31 cellular contexts compared by ENCODE assay signal in the genomic region with DNA sequence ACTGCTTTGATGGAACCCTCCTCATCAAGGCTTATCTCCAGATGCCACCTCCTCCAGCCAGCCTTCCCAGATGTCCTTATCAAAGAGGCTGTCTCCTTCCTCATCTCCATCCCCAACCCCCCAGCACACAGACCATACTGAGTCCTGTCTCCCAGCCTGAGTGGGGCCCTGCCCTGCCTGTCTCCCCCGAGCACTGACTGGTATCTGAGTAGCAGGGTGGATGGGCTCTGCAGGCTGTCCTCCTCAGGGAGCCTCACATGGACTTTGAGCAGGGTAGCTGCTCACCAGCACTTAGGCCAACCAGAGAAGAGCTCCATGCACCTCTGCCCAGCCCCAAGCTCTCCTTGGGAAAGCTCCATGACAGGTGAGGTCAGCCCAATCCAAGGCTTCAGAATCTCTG. TPM values are rescaled to one million over a fixed set of nuclear protein-coding genes. Genes with fewer than 3 reads are reported as not detected.
DNase-seq lines count a peak whose midpoint lies in the region; ATAC-seq, FAIRE-seq and TF ChIP-seq lines count a peak whose summit lies in the region.
"Had no signal": no experiment of that assay in that cellular context is flagged by ENCODE, and none has a peak within 500 bp of the region (broad histone marks: within the 10 kb centered on the region; RNA-seq: fewer than 3 reads in every experiment).

No MANE protein-coding gene starts in this region.

- no peak overlapping the region for H3K4me3 Mint-ChIP-seq in Caco-2 (ENCODE audit: unreplicated experiment)
- no peak overlapping the region for H3K4me3 Mint-ChIP-seq in activated T-cell treated with anti-CD3 and anti-CD28 coated beads, Interleukin-2, amount 50 U/mL, for 24 hours
- H3K4me3 Mint-ChIP-seq: activated B cell treated with CpG ODN at 0.5 μM for 24 hours; activated CD8-positive, alpha-beta memory T cell treated with anti-CD3 and anti-CD28 coated beads, Interleukin-2, amount 10 ng/mL, durations not matched to agents 7 days and 5 days; activated naive CD4-positive, alpha-beta T cell treated with anti-CD3 and anti-CD28 coated beads, Interleukin-2, amount 10 ng/mL, durations not matched to agents 7 days and 5 days; activated T-helper 1 cell treated with anti-CD3 and anti-CD28 coated beads, Interleukin-12 subunit alpha, Interleukin-12 subunit beta, Interleukin-2, Interleukin-4 antibody, amounts not matched to agents 30 ng/mL and 10 ng/mL and 1 ng/mL, durations not matched to agents 14 hours and 24 hours and 36 hours; naive thymus-derived CD8-positive, alpha-beta T cell had no signal

- POLR2A ChIA-PET in K562 (lab: Yijun Ruan, JAX) = interaction anchor here (0.6 kb wide), 2 partner anchors 62 to 96 kb away, joined by 3 read pairs; no protein-coding TSS in a partner anchor
- POLR2A ChIA-PET in Caco-2 (lab: Charles Lee) = no interaction called here

- TF ChIP-seq POLR2A in K562 (conservative IDR thresholded peaks at IDR 0.05) (no peak), stomach (IDR thresholded peaks at IDR 0.05) (no peak)

- 8% methylated on average over 1 of the region's 1 CpG for WGBS in K562 (ENCODE audit: insufficient coverage, low coverage, missing lambda C conversion rate)
- WGBS in mesenchymal stem cell = 95% methylated on average over 1 of the region's 1 CpG
- 75 to 100% (median 90%) methylated on average over 1 of the region's 1 CpG; no CpG with 5 or more reads in 1 of the 5 donors for WGBS in stomach, 5 donors

- no peak overlapping the region for H3K27ac ChIP-seq in K562 (ENCODE audit: extremely low read depth, low read depth, low read length)
- H3K27ac ChIP-seq in mesenchymal stem cell (ENCODE audit: low read length, poor library complexity, severe bottlenecking) = no peak overlapping the region
- peak overlapping the region in 3 of 5 donors; percentile 5 to 75 (median 73) for H3K27ac ChIP-seq in stomach
- H3K27ac ChIP-seq: C4-2B, colonic mucosa, esophagus squamous epithelium, SJCRH30 had no signal

- no peak for TF ChIP-seq CTCF in K562 (IDR thresholded peaks at IDR 0.05 in 2 of 3, conservative IDR thresholded peaks at IDR 0.05 in 1 of 3; ENCODE audit: insufficient read depth in 2 of 3, low read depth in 1 of 3, low read length in 3 of 3)
- no peak for TF ChIP-seq CTCF in stomach (IDR thresholded peaks at IDR 0.05)
- TF ChIP-seq CTCF in Caco-2 (IDR thresholded peaks at IDR 0.05; ENCODE audit: insufficient read depth in 1 of 2, low read depth in 1 of 2, low read length in 1 of 2, severe bottlenecking in 1 of 2, unreplicated experiment in 1 of 2) = no peak

- no peak for ATAC-seq in K562
- ATAC-seq: activated CD8-positive, alpha-beta memory T cell treated with anti-CD3 and anti-CD28 coated beads, Interleukin-2, amount 10 ng/mL, durations not matched to agents 7 days and 5 days; left cardiac atrium; naive thymus-derived CD8-positive, alpha-beta T cell had no signal

- H3K9me3 ChIP-seq in K562 (replicated peaks; ENCODE audit: control insufficient read depth, insufficient read depth, low read depth, low read length) = no peaks in the 10 kb centered on the region
- H3K9me3 ChIP-seq in mesenchymal stem cell (ENCODE audit: control insufficient read depth, low read length) = no peaks in the 10 kb centered on the region
- H3K9me3 ChIP-seq in stomach = no peaks in the 10 kb centered on the region
- H3K9me3 ChIP-seq in Caco-2 = no peaks in the 10 kb centered on the region
- H3K9me3 ChIP-seq: colonic mucosa, esophagus squamous epithelium, SJCRH30 had no signal

- H4K91ac ChIP-seq in mesenchymal stem cell (ENCODE audit: low read length) = peak overlapping the region; percentile 5

- H2AFZ ChIP-seq in K562 (ENCODE audit: low read depth, low read length) (no peak overlapping the region), mesenchymal stem cell (ENCODE audit: low read depth, low read length) (peak overlapping the region; percentile 24)

- H3K23ac ChIP-seq in mesenchymal stem cell (ENCODE audit: low read length in 2 of 2) = no peak overlapping the region

- H3K79me2 ChIP-seq in K562 (ENCODE audit: control insufficient read depth, insufficient read depth, low read length) = no peaks in the 10 kb centered on the region

- H3K9ac ChIP-seq in K562 (ENCODE audit: insufficient read depth in 1 of 2, low read depth in 2 of 2, low read length in 2 of 2) (no peak overlapping the region), mesenchymal stem cell (ENCODE audit: low read length) (no peak overlapping the region)

- no peaks in the 10 kb centered on the region for H3K27me3 Mint-ChIP-seq in Caco-2 (ENCODE audit: insufficient read depth, unreplicated experiment)
- peaks cover 9% of the 10 kb centered on the region for H3K27me3 Mint-ChIP-seq in activated T-cell treated with anti-CD3 and anti-CD28 coated beads, Interleukin-2, amount 50 U/mL, for 24 hours

- H3K36me3 Mint-ChIP-seq in Caco-2 (ENCODE audit: insufficient read depth, unreplicated experiment) = no peaks in the 10 kb centered on the region
- no peaks in the 10 kb centered on the region for H3K36me3 Mint-ChIP-seq in activated T-cell treated with anti-CD3 and anti-CD28 coated beads, Interleukin-2, amount 50 U/mL, for 24 hours (ENCODE audit: low read depth)
- H3K36me3 Mint-ChIP-seq: activated CD8-positive, alpha-beta memory T cell treated with anti-CD3 and anti-CD28 coated beads, Interleukin-2, amount 10 ng/mL, durations not matched to agents 7 days and 5 days; activated naive CD4-positive, alpha-beta T cell treated with anti-CD3 and anti-CD28 coated beads, Interleukin-2, amount 10 ng/mL, durations not matched to agents 7 days and 5 days; naive thymus-derived CD8-positive, alpha-beta T cell had no signal

- H2BK12ac ChIP-seq in mesenchymal stem cell (ENCODE audit: low read length in 2 of 2) = peak overlapping the region; percentile 11 to 92

- no peaks in the 10 kb centered on the region for H3K79me1 ChIP-seq in mesenchymal stem cell (replicated peaks; ENCODE audit: low read length, poor library complexity, severe bottlenecking)

- DNase-seq in HTR-8/SVneo (ENCODE audit: insufficient read length, low spot score) (no peak), K562 (ENCODE audit: extremely low read depth in 1 of 4, low spot score in 3 of 4) (peak in 1 of 4 experiments; percentile 3), mesenchymal stem cell (no peak), stomach (no peak), SHP77 (lab: John Stamatoyannopoulos, UW) (no peak), Caco-2 (no peak), HCEC 1CT (no peak)
- no peak for DNase-seq in activated T-cell treated with anti-CD3 and anti-CD28 coated beads, Interleukin-2, amount 50 U/mL, for 24 hours
- DNase-seq: activated B cell treated with CpG ODN at 0.5 μM for 24 hours; activated CD4-positive, alpha-beta T cell treated with anti-CD3 and anti-CD28 coated beads, Interleukin-2, amount 50 U/mL, for 1 hour; activated CD8-positive, alpha-beta memory T cell treated with anti-CD3 and anti-CD28 coated beads, Interleukin-2, amount 10 ng/mL, durations not matched to agents 7 days and 5 days; activated naive CD4-positive, alpha-beta T cell treated with anti-CD3 and anti-CD28 coated beads, Interleukin-2, amount 10 ng/mL, durations not matched to agents 7 days and 5 days; colonic mucosa; DMS79 treated with DMSO at 0.1 percent for 48 hours; esophagus squamous epithelium; left cardiac atrium; naive thymus-derived CD8-positive, alpha-beta T cell; NCI-H1092; NCI-H1694 treated with DMSO at 0.1 percent for 48 hours; NCI-H2171 treated with DMSO at 0.1 percent for 48 hours; NCI-H524; SJCRH30; stimulated activated CD4-positive, alpha-beta T cell treated with anti-CD3 and anti-CD28 coated beads, Interleukin-1b, Interleukin-23, amount 100 ng/mL, for 48 hours; stimulated activated CD8-positive, alpha-beta memory T cell treated with anti-CD3 and anti-CD28 coated beads, Interleukin-4, amount 100 ng/mL, for 48 hours; substantia nigra; T-helper 1 cell had no signal

- no peaks in the 10 kb centered on the region for H3K9me1 ChIP-seq in K562 (ENCODE audit: control insufficient read depth, insufficient read depth, low read length)

- peaks cover 4 to 38% of the 10 kb centered on the region in 2 experiments; a peak in 3 of 5 replicates for H3K27me3 ChIP-seq in K562 (ENCODE audit: control insufficient read depth in 2 of 2, insufficient read depth in 2 of 2, low read length in 2 of 2)
- no peaks in the 10 kb centered on the region for H3K27me3 ChIP-seq in mesenchymal stem cell (ENCODE audit: control insufficient read depth in 1 of 2, insufficient read depth in 1 of 2, low read length in 2 of 2)
- H3K27me3 ChIP-seq in stomach = no peaks in the 10 kb centered on the region
- no peaks in the 10 kb centered on the region for H3K27me3 ChIP-seq in Caco-2 (replicated peaks; ENCODE audit: control insufficient read depth, insufficient read depth, low read length)
- H3K27me3 ChIP-seq: colonic mucosa, esophagus squamous epithelium, SJCRH30 had no signal

- H3K4me1 ChIP-seq in K562 (replicated peaks in 1 of 2; ENCODE audit: control insufficient read depth in 2 of 2, insufficient read depth in 2 of 2, low read length in 2 of 2) = no peaks in the 10 kb centered on the region
- peaks cover 40% of the 10 kb centered on the region for H3K4me1 ChIP-seq in mesenchymal stem cell (ENCODE audit: control insufficient read depth, insufficient read depth, low read depth, low read length)
- peaks cover 35 to 59% (median 47%) of the 10 kb centered on the region in 4 donors for H3K4me1 ChIP-seq in stomach
- peaks cover 6% of the 10 kb centered on the region; the same call in 1 of the 2 replicates for H3K4me1 ChIP-seq in Caco-2
- H3K4me1 ChIP-seq: colonic mucosa, SJCRH30 had no signal

- no peak overlapping the region for H4K8ac ChIP-seq in mesenchymal stem cell (ENCODE audit: low read length)

- FAIRE-seq in HTR-8/SVneo (lab: Jason Lieb, UNC) (peak; percentile 49), K562 (lab: Jason Lieb, UNC) (no peak)
- FAIRE-seq: frontal cortex had no signal

- H3K4me1 Mint-ChIP-seq in Caco-2 (ENCODE audit: low read depth, unreplicated experiment) = peaks cover 15% of the 10 kb centered on the region
- H3K4me1 Mint-ChIP-seq in activated T-cell treated with anti-CD3 and anti-CD28 coated beads, Interleukin-2, amount 50 U/mL, for 24 hours (ENCODE audit: low read depth) = no peaks in the 10 kb centered on the region
- H3K4me1 Mint-ChIP-seq: activated B cell treated with CpG ODN at 0.5 μM for 24 hours; activated CD8-positive, alpha-beta memory T cell treated with anti-CD3 and anti-CD28 coated beads, Interleukin-2, amount 10 ng/mL, durations not matched to agents 7 days and 5 days; activated naive CD4-positive, alpha-beta T cell treated with anti-CD3 and anti-CD28 coated beads, Interleukin-2, amount 10 ng/mL, durations not matched to agents 7 days and 5 days; naive thymus-derived CD8-positive, alpha-beta T cell had no signal

- H3K4ac ChIP-seq in mesenchymal stem cell (ENCODE audit: low read depth in 1 of 2, low read length in 2 of 2) = peak overlapping the region; percentile 52 to 74

- H4K20me1 ChIP-seq in K562 (replicated peaks; ENCODE audit: control insufficient read depth, insufficient read depth, low read length) = no peaks in the 10 kb centered on the region; the same call in 1 of the 2 replicates

- H3K4me3 ChIP-seq in K562 (no peak overlapping the region), mesenchymal stem cell (ENCODE audit: insufficient read depth in 1 of 2, low read depth in 1 of 2, low read length in 2 of 2) (no peak overlapping the region), stomach (no peak overlapping the region), Caco-2 (ENCODE audit: low read depth, low read length) (no peak overlapping the region)
- H3K4me3 ChIP-seq: colonic mucosa, esophagus squamous epithelium, SJCRH30, smooth muscle cell had no signal

- H3K14ac ChIP-seq in mesenchymal stem cell (ENCODE audit: low read length in 2 of 2) = peak overlapping the region in 1 of 2 experiments; percentile 30

- no peak overlapping the region for H2BK5ac ChIP-seq in mesenchymal stem cell (ENCODE audit: low read depth, low read length, poor library complexity, severe bottlenecking)

- in situ Hi-C loops in K562 (cut with MboI) = no loop called here

- BruUV-seq in K562 (replicated peaks; lab: Mats Ljungman, UMichigan) (no TSS peak), Caco-2 (replicated peaks; lab: Mats Ljungman, UMichigan) (no TSS peak)

- H3K36me3 ChIP-seq in K562 (ENCODE audit: control insufficient read depth, insufficient read depth, low read length) = no peaks in the 10 kb centered on the region
- no peaks in the 10 kb centered on the region for H3K36me3 ChIP-seq in mesenchymal stem cell (ENCODE audit: control insufficient read depth in 1 of 2, insufficient read depth in 2 of 2, low read depth in 1 of 2, low read length in 2 of 2)
- H3K36me3 ChIP-seq in stomach = no peaks in the 10 kb centered on the region
- no peaks in the 10 kb centered on the region for H3K36me3 ChIP-seq in Caco-2 (ENCODE audit: control insufficient read depth, insufficient read depth, low read length)
- H3K36me3 ChIP-seq: colonic mucosa, esophagus squamous epithelium, SJCRH30 had no signal

- no peaks in the 10 kb centered on the region for H3K9me3 Mint-ChIP-seq in Caco-2 (ENCODE audit: unreplicated experiment)
- H3K9me3 Mint-ChIP-seq in activated T-cell treated with anti-CD3 and anti-CD28 coated beads, Interleukin-2, amount 50 U/mL, for 24 hours = no peaks in the 10 kb centered on the region
- H3K9me3 Mint-ChIP-seq: activated B cell treated with CpG ODN at 0.5 μM for 24 hours; activated naive CD4-positive, alpha-beta T cell treated with anti-CD3 and anti-CD28 coated beads, Interleukin-2, amount 10 ng/mL, durations not matched to agents 7 days and 5 days; activated T-helper 1 cell treated with anti-CD3 and anti-CD28 coated beads, Interleukin-12 subunit alpha, Interleukin-12 subunit beta, Interleukin-2, Interleukin-4 antibody, amounts not matched to agents 30 ng/mL and 10 ng/mL and 1 ng/mL, durations not matched to agents 14 hours and 24 hours and 36 hours; naive thymus-derived CD8-positive, alpha-beta T cell had no signal

- intact Hi-C loops in K562 (cut with micrococcal nuclease) (no loop called here), stomach (cut with DNase I; ENCODE audit: low total_unique reads) (no loop called here), Caco-2 (cut with micrococcal nuclease; ENCODE audit: unreplicated experiment) (no loop called here)

- H2AK5ac ChIP-seq in mesenchymal stem cell (ENCODE audit: low read length, severe bottlenecking) = peak overlapping the region; percentile 82

- no peak for TF ChIP-seq RAD21 in K562 (CRISPR knock-in tag; conservative IDR thresholded peaks at IDR 0.05 in 1 of 2, IDR thresholded peaks at IDR 0.05 in 1 of 2)

- H3K4me2 ChIP-seq in K562 (ENCODE audit: insufficient read depth, low read length) (no peak overlapping the region), mesenchymal stem cell (ENCODE audit: low read length, poor library complexity, severe bottlenecking) (no peak overlapping the region)
- H3K4me2 ChIP-seq: smooth muscle cell had no signal

- no peak for TF ChIP-seq EP300 in K562 (IDR thresholded peaks at IDR 0.05; ENCODE audit: low read length)
- no peak for TF ChIP-seq EP300 in stomach (IDR thresholded peaks at IDR 0.05)

- H3K27ac Mint-ChIP-seq in Caco-2 (ENCODE audit: unreplicated experiment) = no peak overlapping the region
- H3K27ac Mint-ChIP-seq in activated T-cell treated with anti-CD3 and anti-CD28 coated beads, Interleukin-2, amount 50 U/mL, for 24 hours = no peak overlapping the region
- H3K27ac Mint-ChIP-seq: activated B cell treated with CpG ODN at 0.5 μM for 24 hours; activated CD8-positive, alpha-beta memory T cell treated with anti-CD3 and anti-CD28 coated beads, Interleukin-2, amount 10 ng/mL, durations not matched to agents 7 days and 5 days; activated naive CD4-positive, alpha-beta T cell treated with anti-CD3 and anti-CD28 coated beads, Interleukin-2, amount 10 ng/mL, durations not matched to agents 7 days and 5 days; activated T-helper 1 cell treated with anti-CD3 and anti-CD28 coated beads, Interleukin-12 subunit alpha, Interleukin-12 subunit beta, Interleukin-2, Interleukin-4 antibody, amounts not matched to agents 30 ng/mL and 10 ng/mL and 1 ng/mL, durations not matched to agents 14 hours and 24 hours and 36 hours had no signal

- no peak overlapping the region for H2BK15ac ChIP-seq in mesenchymal stem cell (ENCODE audit: low read depth, poor library complexity, severe bottlenecking)

- H2BK120ac ChIP-seq in mesenchymal stem cell (ENCODE audit: low read depth, low read length) = no peak overlapping the region

- CTCF ChIA-PET in K562 (lab: Yijun Ruan, JAX; ENCODE audit: low intra/inter-chr PET ratio) (no interaction called here), Caco-2 (lab: Charles Lee) (interaction anchor here (0.7 to 1.5 kb wide), 2 partner anchors 20 to 58 kb away, joined by 3 to 6 read pairs; a partner anchor contains a TSS)

- H3K18ac ChIP-seq in mesenchymal stem cell (ENCODE audit: low read depth in 1 of 2, low read length in 2 of 2) = peak overlapping the region; percentile 40 to 96

RNA-seq across cellular contexts. Expression of a gene that starts 20.0 kb away (rescaled TPM):
- 0.19 and 1.1 TPM in 2 replicates for total RNA-seq in K562 (2011; cell fraction: chromatin; rRNA removed; ENCODE audit: low replicate concordance)
- 1.1 and 4.2 TPM in 2 replicates for total RNA-seq in K562 (2011; cell fraction: nucleolus; rRNA removed)
- total RNA-seq in K562 (2011; cell fraction: nucleoplasm; rRNA removed) = 0.51 and 1.1 TPM in 2 replicates
- 0.05 and 0.20 TPM in 2 replicates for total RNA-seq in K562 (2014; rRNA removed)
- 0.10 and 0.33 TPM in 2 replicates for total RNA-seq in K562 (2014; rRNA removed; fragmentation: Illumina TruSeq; extraction: Trizol)
- 0.11 and 0.14 TPM in 2 replicates for total RNA-seq in K562 (2015; rRNA removed; fragmentation: Illumina TruSeq; extraction: Trizol)
- 0.75 and 1.3 TPM in 2 replicates for total RNA-seq in K562 (2021)
- 0.15 and 0.16 TPM in 2 replicates for polyA plus RNA-seq in K562 (2011; rRNA removed)
- 0.13 and 0.30 TPM in 2 replicates for polyA plus RNA-seq in K562 (2011; cell fraction: cytosol; rRNA removed)
- 0.86 and 1.1 TPM in 2 replicates for polyA plus RNA-seq in K562 (2011; cell fraction: nucleus; rRNA removed)
- polyA plus RNA-seq in K562 (2012) = 0.35 and 1.4 TPM in 2 replicates
- 0.13 and 0.24 TPM in 2 replicates for polyA plus RNA-seq in K562 (2014; fragmentation: Illumina TruSeq; extraction: Trizol)
- polyA plus RNA-seq in K562 (2014; fragmentation: Nextera tagmentation; extraction: Ambion mirVana) = not detected
- polyA plus RNA-seq in K562 (2014; rRNA removed) = 0.03 TPM in 2 replicates
- polyA minus RNA-seq in K562 (2011; rRNA and poly(A)+ RNA removed) = 1.1 TPM in 1 of 2 replicates, not detected in the other
- polyA minus RNA-seq in K562 (2011; cell fraction: cytosol; rRNA and poly(A)+ RNA removed) = 0.19 and 2.6 TPM in 2 replicates
- 0.56 and 0.67 TPM in 2 replicates for polyA minus RNA-seq in K562 (2011; cell fraction: nucleus; rRNA and poly(A)+ RNA removed)
- polyA plus RNA-seq in mesenchymal stem cell (2013, experiment 1 of 2) = 136 TPM
- 138 TPM for polyA plus RNA-seq in mesenchymal stem cell (2013, experiment 2 of 2)
- total RNA-seq in stomach = 100 to 1,000 TPM in 4 of 5 donors, 10 to 100 TPM in 1; 33.6 to 698 (median 193) TPM
- 10 to 100 TPM in 2 of 3 donors, 1 to 10 TPM in 1; 6.9 to 37.5 (median 29.5) TPM for polyA plus RNA-seq in stomach
- total RNA-seq in Caco-2 (2022) = 10.4 and 14.7 TPM in 2 replicates

RNA-seq across cellular contexts. Expression of a gene that starts 40.9 kb away (rescaled TPM):
- not detected in 2 replicates for total RNA-seq in K562 (2011; cell fraction: chromatin; rRNA removed; ENCODE audit: low replicate concordance)
- total RNA-seq in K562 (2011; cell fraction: nucleolus; rRNA removed) = not detected in 2 replicates
- not detected in 2 replicates for total RNA-seq in K562 (2011; cell fraction: nucleoplasm; rRNA removed)
- total RNA-seq in K562 (2014; rRNA removed) = not detected in 2 replicates
- total RNA-seq in K562 (2014; rRNA removed; fragmentation: Illumina TruSeq; extraction: Trizol) = not detected in 2 replicates
- total RNA-seq in K562 (2015; rRNA removed; fragmentation: Illumina TruSeq; extraction: Trizol) = not detected in 2 replicates
- total RNA-seq in K562 (2021) = not detected in 2 replicates
- polyA plus RNA-seq in K562 (2011; rRNA removed) = not detected in 2 replicates
- not detected in 2 replicates for polyA plus RNA-seq in K562 (2011; cell fraction: cytosol; rRNA removed)
- polyA plus RNA-seq in K562 (2011; cell fraction: nucleus; rRNA removed) = not detected in 2 replicates
- polyA plus RNA-seq in K562 (2012) = not detected in 2 replicates
- not detected in 2 replicates for polyA plus RNA-seq in K562 (2014; fragmentation: Illumina TruSeq; extraction: Trizol)
- not detected for polyA plus RNA-seq in K562 (2014; fragmentation: Nextera tagmentation; extraction: Ambion mirVana)
- not detected in 2 replicates for polyA plus RNA-seq in K562 (2014; rRNA removed)
- polyA minus RNA-seq in K562 (2011; rRNA and poly(A)+ RNA removed) = not detected in 2 replicates
- polyA minus RNA-seq in K562 (2011; cell fraction: cytosol; rRNA and poly(A)+ RNA removed) = not detected in 2 replicates
- not detected in 2 replicates for polyA minus RNA-seq in K562 (2011; cell fraction: nucleus; rRNA and poly(A)+ RNA removed)
- polyA plus RNA-seq in mesenchymal stem cell (2013, experiment 1 of 2) = 0.01 TPM
- not detected for polyA plus RNA-seq in mesenchymal stem cell (2013, experiment 2 of 2)
- not detected for total RNA-seq in stomach
- under 1 TPM in 1 of 3 donors, not detected in 2; 0.68 TPM for polyA plus RNA-seq in stomach
- total RNA-seq in Caco-2 (2022) = 3.9 and 4.9 TPM in 2 replicates
- total RNA-seq: activated B cell treated with CpG ODN at 0.5 μM for 24 hours; activated CD8-positive, alpha-beta memory T cell treated with anti-CD3 and anti-CD28 coated beads, Interleukin-2, amount 10 ng/mL, durations not matched to agents 7 days and 5 days; activated T-helper 1 cell treated with anti-CD3 and anti-CD28 coated beads, Interleukin-12 subunit alpha, Interleukin-12 subunit beta, Interleukin-2, Interleukin-4 antibody, amounts not matched to agents 30 ng/mL and 10 ng/mL and 1 ng/mL, durations not matched to agents 14 hours and 24 hours and 36 hours; frontal cortex; SJCRH30; urinary bladder had no signal

RNA-seq across cellular contexts. Expression of a gene that starts 59.2 kb away (rescaled TPM):
- 1.4 and 4.1 TPM in 2 replicates for total RNA-seq in K562 (2011; cell fraction: chromatin; rRNA removed; ENCODE audit: low replicate concordance)
- total RNA-seq in K562 (2011; cell fraction: nucleolus; rRNA removed) = 1.1 and 3.0 TPM in 2 replicates
- 0.37 and 0.53 TPM in 2 replicates for total RNA-seq in K562 (2011; cell fraction: nucleoplasm; rRNA removed)
- total RNA-seq in K562 (2014; rRNA removed) (1.00 and 1.5 TPM in 2 replicates), K562 (2014; rRNA removed; fragmentation: Illumina TruSeq; extraction: Trizol) (0.38 and 0.87 TPM in 2 replicates), K562 (2015; rRNA removed; fragmentation: Illumina TruSeq; extraction: Trizol) (1.2 and 1.4 TPM in 2 replicates), K562 (2021) (1.9 and 2.5 TPM in 2 replicates), stomach (100 to 1,000 TPM in 1 of 5 donors, 10 to 100 TPM in 2, 1 to 10 TPM in 2; 4.6 to 255 (median 31.2) TPM), Caco-2 (2022) (10.5 and 15.2 TPM in 2 replicates)
- polyA plus RNA-seq in K562 (2011; rRNA removed) (1.8 and 5.3 TPM in 2 replicates), K562 (2014; fragmentation: Illumina TruSeq; extraction: Trizol) (2.0 and 2.7 TPM in 2 replicates), K562 (2014; fragmentation: Nextera tagmentation; extraction: Ambion mirVana) (under 1 TPM; 0.03 to 0.08 TPM), K562 (2014; rRNA removed) (1.5 and 2.6 TPM in 2 replicates), stomach (10 to 100 TPM; 13.5 to 20.6 (median 20.1) TPM)
- polyA plus RNA-seq in K562 (2011; cell fraction: cytosol; rRNA removed) = 3.7 and 10.5 TPM in 2 replicates
- polyA plus RNA-seq in K562 (2011; cell fraction: nucleus; rRNA removed) = 4.9 and 5.8 TPM in 2 replicates
- polyA plus RNA-seq in K562 (2012) = 2.6 and 5.2 TPM in 2 replicates
- 3.0 and 4.2 TPM in 2 replicates for polyA minus RNA-seq in K562 (2011; rRNA and poly(A)+ RNA removed)
- polyA minus RNA-seq in K562 (2011; cell fraction: cytosol; rRNA and poly(A)+ RNA removed) = 3.3 and 9.3 TPM in 2 replicates
- 1.6 and 1.8 TPM in 2 replicates for polyA minus RNA-seq in K562 (2011; cell fraction: nucleus; rRNA and poly(A)+ RNA removed)
- 43.1 TPM for polyA plus RNA-seq in mesenchymal stem cell (2013, experiment 1 of 2)
- 39.6 TPM for polyA plus RNA-seq in mesenchymal stem cell (2013, experiment 2 of 2)

Comparison
In these comparisons a context has a peak if more than half of its experiments do, and no peak if none do; other contexts are left out.
1. H3K27ac ChIP-seq: peak in stomach (3 of 5); none in K562 (single experiment) and mesenchymal stem cell (single experiment).